Comparison of ENCODE assay signal across 11 cellular contexts in genomic region chr18:6055711-6056110, GRCh38.
DNase-seq lines count a peak whose midpoint lies in the region; ATAC-seq and TF ChIP-seq lines count a peak whose summit lies in the region.
"Had no signal": no experiment of that assay in that cellular context is flagged by ENCODE, and none has a peak within 500 bp of the region (broad histone marks: within the 10 kb centered on the region; RNA-seq: fewer than 3 reads in every experiment).

No MANE protein-coding gene starts in this region.

- H4K20me1 ChIP-seq in GM23338 (replicated peaks; ENCODE audit: insufficient read depth): no peaks in the 10 kb centered on the region

- peaks cover 4% of the 10 kb centered on the region for H3K27me3 Mint-ChIP-seq in GM23338 (ENCODE audit: insufficient read depth, low read depth, poor library complexity)

- no peaks in the 10 kb centered on the region for H3K36me3 Mint-ChIP-seq in GM23338 (ENCODE audit: low read depth)

- no peak for DNase-seq in GM23338 (ENCODE audit: low spot score)
- peak; percentile 75 for DNase-seq in fibroblast of the aortic adventitia (ENCODE audit: low read depth)
- peak; percentile 69 for DNase-seq in renal cortical epithelial cell (ENCODE audit: low read depth)
- no peak for DNase-seq in BE2C
- DNase-seq in Kasumi-1 (lab: John Stamatoyannopoulos, UW): no peak
- no peak for DNase-seq in MV-4-11 (lab: John Stamatoyannopoulos, UW)
- DNase-seq: mucosa of descending colon, OCI-M1, uterus had no signal

- H3K4me2 ChIP-seq in GM23338: 0 out of 2 replicates have a peak overlapping the region, but pooled peaks have one; percentile 56

- no peak for TF ChIP-seq CTCF in GM23338 (conservative IDR thresholded peaks at IDR 0.05; ENCODE audit: low read depth in 2 of 2)
- no peak for TF ChIP-seq CTCF in fibroblast of the aortic adventitia (IDR thresholded peaks at IDR 0.05; ENCODE audit: insufficient read depth, low read length)
- TF ChIP-seq CTCF in BE2C (IDR thresholded peaks at IDR 0.05; ENCODE audit: low read depth, low read length): no peak

- H3K27ac ChIP-seq in GM23338 (ENCODE audit: low read depth): no peak overlapping the region
- H3K27ac ChIP-seq: uterus had no signal

- H3K9me3 Mint-ChIP-seq in GM23338: no peaks in the 10 kb centered on the region

- H3K4me3 Mint-ChIP-seq in GM23338: no peak overlapping the region

- no peaks in the 10 kb centered on the region for H3K9me3 ChIP-seq in BE2C
- H3K9me3 ChIP-seq: mucosa of descending colon, uterus had no signal

- H3K4me1 ChIP-seq in GM23338 (ENCODE audit: insufficient read depth) (peaks cover 47% of the 10 kb centered on the region), BE2C (no peaks in the 10 kb centered on the region)
- H3K4me1 ChIP-seq: uterus had no signal

- H3K4me1 Mint-ChIP-seq in GM23338: peaks cover 37% of the 10 kb centered on the region; the same call in 2 of the 3 replicates

- no peaks in the 10 kb centered on the region for H3K79me2 ChIP-seq in GM23338 (replicated peaks; ENCODE audit: insufficient read depth)

- H3K36me3 ChIP-seq in GM23338 (ENCODE audit: insufficient read depth) (no peaks in the 10 kb centered on the region), BE2C (no peaks in the 10 kb centered on the region)
- H3K36me3 ChIP-seq: uterus had no signal

- H3F3A ChIP-seq in GM23338 (replicated peaks; ENCODE audit: low read depth): no peaks in the 10 kb centered on the region

- H2AFZ ChIP-seq in GM23338: no peak overlapping the region

- H3K27me3 ChIP-seq in GM23338 (ENCODE audit: insufficient read depth): no peaks in the 10 kb centered on the region
- no peaks in the 10 kb centered on the region for H3K27me3 ChIP-seq in BE2C
- H3K27me3 ChIP-seq: uterus had no signal

- no peaks in the 10 kb centered on the region for H3K9me2 ChIP-seq in GM23338 (ENCODE audit: insufficient read depth)

- H3K27ac Mint-ChIP-seq in GM23338: no peak overlapping the region; the same call in 1 of the 2 replicates

- H3K4me3 ChIP-seq in GM23338 (no peak overlapping the region), fibroblast of the aortic adventitia (ENCODE audit: low read depth, low read length) (no peak overlapping the region), BE2C (ENCODE audit: low read depth, low read length) (no peak overlapping the region)
- H3K4me3 ChIP-seq: mucosa of descending colon, uterus had no signal

- ATAC-seq in GM23338: no peak
- ATAC-seq in SK-N-SH treated with all-trans-retinoic acid at 6 μM for 48 hours: peak; percentile 55
- no peak for ATAC-seq in HG03108 (IDR thresholded peaks at IDR 0.05; ENCODE audit: unreplicated experiment)
- ATAC-seq: mucosa of descending colon had no signal

TF ChIP-seq in GM23338, 12 proteins besides CTCF, POLR2A, EP300 and RAD21 (continues in another document):
- TF ChIP-seq CREB1 (CRISPR knock-in tag; IDR thresholded peaks at IDR 0.05; ENCODE audit: low read depth) (no peak), STAT1 (IDR thresholded peaks at IDR 0.05; ENCODE audit: unreplicated experiment) (no peak), JUNB (IDR thresholded peaks at IDR 0.05; ENCODE audit: unreplicated experiment) (no peak), POLR2AphosphoS5 (IDR thresholded peaks at IDR 0.05; ENCODE audit: low read depth) (no peak), REST (IDR thresholded peaks at IDR 0.05; ENCODE audit: unreplicated experiment) (no peak), ZNF114 (CRISPR knock-in tag; IDR thresholded peaks at IDR 0.05) (no peak), ZNF331 (CRISPR knock-in tag; IDR thresholded peaks at IDR 0.05; ENCODE audit: low read depth) (no peak)

TF ChIP-seq in SK-N-SH treated with all-trans-retinoic acid at 6 μM for 48 hours, 23 proteins besides CTCF, POLR2A, EP300 and RAD21:
- no peak for TF ChIP-seq TCF4 (CRISPR knock-in tag; IDR thresholded peaks at IDR 0.05; ENCODE audit: borderline replicate concordance)
- TF ChIP-seq CSDC2 (CRISPR knock-in tag; IDR thresholded peaks at IDR 0.05): no peak
- TF ChIP-seq ESRRG (CRISPR knock-in tag; IDR thresholded peaks at IDR 0.05): no peak
- no peak for TF ChIP-seq ZFP3 (CRISPR knock-in tag; IDR thresholded peaks at IDR 0.05)
- no peak for TF ChIP-seq BACH2 (CRISPR knock-in tag; IDR thresholded peaks at IDR 0.05; ENCODE audit: borderline replicate concordance)
- TF ChIP-seq ZNF8 (CRISPR knock-in tag; IDR thresholded peaks at IDR 0.05): no peak

Comparison
In these comparisons a context has a peak if more than half of its experiments do, and no peak if none do; other contexts are left out.
1. DNase-seq: peak in fibroblast of the aortic adventitia (single experiment) and renal cortical epithelial cell (single experiment); none in GM23338 (single experiment), BE2C (single experiment), Kasumi-1 (0 of 2) and MV-4-11 (single experiment).